In the genomic region with DNA sequence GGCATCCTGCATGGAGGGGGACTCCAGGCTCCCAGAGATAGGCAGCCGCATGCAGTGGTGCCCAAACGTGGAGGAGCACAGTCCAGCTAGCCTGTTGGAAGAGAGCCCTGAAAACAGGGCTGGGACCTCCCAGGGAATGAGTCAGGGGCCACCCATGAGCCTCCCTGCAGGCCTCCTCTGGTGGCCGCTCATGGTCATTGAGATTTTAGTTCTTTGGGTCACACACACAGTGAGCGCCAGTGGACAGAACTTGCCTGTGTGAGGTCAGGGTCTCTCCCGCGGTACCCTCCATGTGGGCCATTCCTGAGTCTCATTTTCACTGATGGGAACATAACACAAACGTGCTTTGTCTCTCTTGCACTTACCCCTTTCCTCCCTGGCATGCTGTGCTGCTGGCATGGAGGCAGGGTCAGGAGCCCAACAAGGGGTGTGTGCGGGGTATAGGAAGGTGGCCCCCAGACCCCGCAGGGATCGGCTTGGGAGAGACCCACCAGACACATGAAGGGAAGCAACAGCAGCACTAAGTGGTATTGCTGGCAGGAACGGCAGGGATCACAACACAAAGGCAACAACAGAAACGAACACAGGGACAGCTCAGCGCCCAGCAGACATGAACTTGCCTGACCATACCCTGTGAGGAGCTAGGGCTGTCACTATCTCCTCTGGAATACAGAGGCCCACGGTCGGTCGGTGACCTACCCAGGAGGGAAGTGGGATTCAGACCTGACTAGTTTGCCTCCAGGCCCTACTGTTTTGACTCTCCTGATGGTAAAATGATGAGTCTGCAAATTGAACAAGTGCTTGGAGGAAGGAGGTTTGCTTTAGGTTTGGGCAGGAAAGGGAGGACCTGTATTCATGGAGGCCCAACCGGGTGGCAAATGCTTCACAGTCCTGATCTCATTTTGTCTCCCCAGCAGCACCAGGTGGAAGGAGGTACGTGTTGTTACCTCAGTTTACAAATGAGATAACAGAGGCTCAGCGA, we compare ENCODE assay signal across 1 cellular context.
TF ChIP-seq lines count a peak whose summit lies in the region.

No MANE protein-coding gene starts in this region.

TF ChIP-seq in GM23338, 12 proteins besides CTCF, POLR2A, EP300 and RAD21 (continued from another document):
- TF ChIP-seq, protein P1, sequence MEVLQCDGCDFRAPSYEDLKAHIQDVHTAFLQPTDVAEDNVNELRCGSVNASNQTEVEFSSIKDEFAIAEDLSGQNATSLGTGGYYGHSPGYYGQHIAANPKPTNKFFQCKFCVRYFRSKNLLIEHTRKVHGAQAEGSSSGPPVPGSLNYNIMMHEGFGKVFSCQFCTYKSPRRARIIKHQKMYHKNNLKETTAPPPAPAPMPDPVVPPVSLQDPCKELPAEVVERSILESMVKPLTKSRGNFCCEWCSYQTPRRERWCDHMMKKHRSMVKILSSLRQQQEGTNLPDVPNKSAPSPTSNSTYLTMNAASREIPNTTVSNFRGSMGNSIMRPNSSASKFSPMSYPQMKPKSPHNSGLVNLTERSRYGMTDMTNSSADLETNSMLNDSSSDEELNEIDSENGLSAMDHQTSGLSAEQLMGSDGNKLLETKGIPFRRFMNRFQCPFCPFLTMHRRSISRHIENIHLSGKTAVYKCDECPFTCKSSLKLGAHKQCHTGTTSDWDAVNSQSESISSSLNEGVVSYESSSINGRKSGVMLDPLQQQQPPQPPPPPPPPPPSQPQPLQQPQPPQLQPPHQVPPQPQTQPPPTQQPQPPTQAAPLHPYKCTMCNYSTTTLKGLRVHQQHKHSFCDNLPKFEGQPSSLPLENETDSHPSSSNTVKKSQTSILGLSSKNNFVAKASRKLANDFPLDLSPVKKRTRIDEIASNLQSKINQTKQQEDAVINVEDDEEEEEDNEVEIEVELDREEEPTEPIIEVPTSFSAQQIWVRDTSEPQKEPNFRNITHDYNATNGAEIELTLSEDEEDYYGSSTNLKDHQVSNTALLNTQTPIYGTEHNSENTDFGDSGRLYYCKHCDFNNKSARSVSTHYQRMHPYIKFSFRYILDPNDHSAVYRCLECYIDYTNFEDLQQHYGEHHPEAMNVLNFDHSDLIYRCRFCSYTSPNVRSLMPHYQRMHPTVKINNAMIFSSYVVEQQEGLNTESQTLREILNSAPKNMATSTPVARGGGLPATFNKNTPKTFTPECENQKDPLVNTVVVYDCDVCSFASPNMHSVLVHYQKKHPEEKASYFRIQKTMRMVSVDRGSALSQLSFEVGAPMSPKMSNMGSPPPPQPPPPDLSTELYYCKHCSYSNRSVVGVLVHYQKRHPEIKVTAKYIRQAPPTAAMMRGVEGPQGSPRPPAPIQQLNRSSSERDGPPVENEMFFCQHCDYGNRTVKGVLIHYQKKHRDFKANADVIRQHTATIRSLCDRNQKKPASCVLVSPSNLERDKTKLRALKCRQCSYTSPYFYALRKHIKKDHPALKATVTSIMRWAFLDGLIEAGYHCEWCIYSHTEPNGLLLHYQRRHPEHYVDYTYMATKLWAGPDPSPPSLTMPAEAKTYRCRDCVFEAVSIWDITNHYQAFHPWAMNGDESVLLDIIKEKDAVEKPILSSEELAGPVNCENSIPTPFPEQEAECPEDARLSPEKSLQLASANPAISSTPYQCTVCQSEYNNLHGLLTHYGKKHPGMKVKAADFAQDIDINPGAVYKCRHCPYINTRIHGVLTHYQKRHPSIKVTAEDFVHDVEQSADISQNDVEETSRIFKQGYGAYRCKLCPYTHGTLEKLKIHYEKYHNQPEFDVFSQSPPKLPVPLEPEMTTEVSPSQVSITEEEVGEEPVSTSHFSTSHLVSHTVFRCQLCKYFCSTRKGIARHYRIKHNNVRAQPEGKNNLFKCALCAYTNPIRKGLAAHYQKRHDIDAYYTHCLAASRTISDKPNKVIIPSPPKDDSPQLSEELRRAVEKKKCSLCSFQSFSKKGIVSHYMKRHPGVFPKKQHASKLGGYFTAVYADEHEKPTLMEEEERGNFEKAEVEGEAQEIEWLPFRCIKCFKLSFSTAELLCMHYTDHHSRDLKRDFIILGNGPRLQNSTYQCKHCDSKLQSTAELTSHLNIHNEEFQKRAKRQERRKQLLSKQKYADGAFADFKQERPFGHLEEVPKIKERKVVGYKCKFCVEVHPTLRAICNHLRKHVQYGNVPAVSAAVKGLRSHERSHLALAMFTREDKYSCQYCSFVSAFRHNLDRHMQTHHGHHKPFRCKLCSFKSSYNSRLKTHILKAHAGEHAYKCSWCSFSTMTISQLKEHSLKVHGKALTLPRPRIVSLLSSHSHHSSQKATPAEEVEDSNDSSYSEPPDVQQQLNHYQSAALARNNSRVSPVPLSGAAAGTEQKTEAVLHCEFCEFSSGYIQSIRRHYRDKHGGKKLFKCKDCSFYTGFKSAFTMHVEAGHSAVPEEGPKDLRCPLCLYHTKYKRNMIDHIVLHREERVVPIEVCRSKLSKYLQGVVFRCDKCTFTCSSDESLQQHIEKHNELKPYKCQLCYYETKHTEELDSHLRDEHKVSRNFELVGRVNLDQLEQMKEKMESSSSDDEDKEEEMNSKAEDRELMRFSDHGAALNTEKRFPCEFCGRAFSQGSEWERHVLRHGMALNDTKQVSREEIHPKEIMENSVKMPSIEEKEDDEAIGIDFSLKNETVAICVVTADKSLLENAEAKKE (CRISPR knock-in tag; IDR thresholded peaks at IDR 0.05) = no peak
